In genomic region chr21:38721983-38722382, GRCh38 we compare ENCODE assay signal across 28 cellular contexts.
DNase-seq lines count a peak whose midpoint lies in the region; ATAC-seq and TF ChIP-seq lines count a peak whose summit lies in the region.
"Had no signal": no experiment of that assay in that cellular context is flagged by ENCODE, and none has a peak within 500 bp of the region (broad histone marks: within the 10 kb centered on the region; RNA-seq: fewer than 3 reads in every experiment).

No MANE protein-coding gene starts in this region.

- WGBS in gastroesophageal sphincter (ENCODE audit: low coverage in 1 of 2), 2 donors, result 90 to 92% methylated on average over 7 of the region's 8 CpGs

- peaks cover 0 to 25% (median 0%) of the 10 kb centered on the region in 3 donors for H3K9me3 ChIP-seq in gastroesophageal sphincter

- no peak overlapping the region for H3K4me3 Mint-ChIP-seq in activated T-cell treated with anti-CD3 and anti-CD28 coated beads, Interleukin-2, amount 50 U/mL, for 72 hours
- H3K4me3 Mint-ChIP-seq in activated CD4-positive, alpha-beta T cell treated with anti-CD3 and anti-CD28 coated beads, Interleukin-2, amount 10 ng/mL, durations not matched to agents 24 days and 14 days, result no peak overlapping the region
- H3K4me3 Mint-ChIP-seq: activated CD8-positive, alpha-beta memory T cell treated with anti-CD3 and anti-CD28 coated beads, Interleukin-2, amount 10 ng/mL, durations not matched to agents 7 days and 5 days; naive B cell had no signal

- TF ChIP-seq EP300 in gastroesophageal sphincter (IDR thresholded peaks at IDR 0.05), result no peak

- H3K36me3 Mint-ChIP-seq in activated T-cell treated with anti-CD3 and anti-CD28 coated beads, Interleukin-2, amount 50 U/mL, for 72 hours (ENCODE audit: insufficient read depth in 2 of 2), result peaks cover 6 to 12% of the 10 kb centered on the region in 2 donors
- no peaks in the 10 kb centered on the region for H3K36me3 Mint-ChIP-seq in activated CD4-positive, alpha-beta T cell treated with anti-CD3 and anti-CD28 coated beads, Interleukin-2, amount 10 ng/mL, durations not matched to agents 24 days and 14 days (ENCODE audit: low read depth)
- H3K36me3 Mint-ChIP-seq: activated CD8-positive, alpha-beta memory T cell treated with anti-CD3 and anti-CD28 coated beads, Interleukin-2, amount 10 ng/mL, durations not matched to agents 7 days and 5 days had no signal

- peaks cover 10 to 16% of the 10 kb centered on the region in 2 donors for H3K9me3 Mint-ChIP-seq in activated T-cell treated with anti-CD3 and anti-CD28 coated beads, Interleukin-2, amount 50 U/mL, for 72 hours
- peaks cover 4% of the 10 kb centered on the region for H3K9me3 Mint-ChIP-seq in activated CD4-positive, alpha-beta T cell treated with anti-CD3 and anti-CD28 coated beads, Interleukin-2, amount 10 ng/mL, durations not matched to agents 24 days and 14 days

- TF ChIP-seq POLR2A in gastroesophageal sphincter (IDR thresholded peaks at IDR 0.05), result no peak

- TF ChIP-seq CTCF in fibroblast of mammary gland (conservative IDR thresholded peaks at IDR 0.05; ENCODE audit: control insufficient read depth, insufficient read depth, low read depth, low read length), result no peak
- TF ChIP-seq CTCF in gastroesophageal sphincter (IDR thresholded peaks at IDR 0.05), result no peak

- intact Hi-C loops in activated CD4-positive, alpha-beta T cell treated with anti-CD3 and anti-CD28 coated beads, Interleukin-2, amount 10 ng/mL, durations not matched to agents 24 days and 14 days (cut with micrococcal nuclease), result no loop called here

- H3K4me3 ChIP-seq in fibroblast of mammary gland (ENCODE audit: control insufficient read depth, low read depth, low read length), result no peak overlapping the region
- H3K4me3 ChIP-seq in gastroesophageal sphincter, result no peak overlapping the region
- H3K4me3 ChIP-seq: K562, upper lobe of left lung had no signal

- H3K27ac Mint-ChIP-seq in activated T-cell treated with anti-CD3 and anti-CD28 coated beads, Interleukin-2, amount 50 U/mL, for 72 hours, result no peak overlapping the region
- no peak overlapping the region for H3K27ac Mint-ChIP-seq in activated CD4-positive, alpha-beta T cell treated with anti-CD3 and anti-CD28 coated beads, Interleukin-2, amount 10 ng/mL, durations not matched to agents 24 days and 14 days
- H3K27ac Mint-ChIP-seq: activated CD8-positive, alpha-beta memory T cell treated with anti-CD3 and anti-CD28 coated beads, Interleukin-2, amount 10 ng/mL, durations not matched to agents 7 days and 5 days had no signal

- H3K4me1 ChIP-seq in gastroesophageal sphincter, result no peaks in the 10 kb centered on the region
- H3K4me1 ChIP-seq: Caco-2, upper lobe of left lung had no signal

- DNase-seq in A172 (ENCODE audit: low spot score), result peak; percentile 18
- peak; percentile 22 for DNase-seq in GF-D8 (lab: John Stamatoyannopoulos, UW)
- peak; percentile 68 for DNase-seq in NCI-H226
- DNase-seq in fibroblast of mammary gland (ENCODE audit: low read depth), result peak; percentile 14
- no peak for DNase-seq in activated T-cell treated with anti-CD3 and anti-CD28 coated beads, Interleukin-2, amount 50 U/mL, for 72 hours
- DNase-seq in activated CD4-positive, alpha-beta T cell treated with anti-CD3 and anti-CD28 coated beads, Interleukin-2, amount 10 ng/mL, durations not matched to agents 24 days and 14 days, result no peak
- no peak for DNase-seq in Kasumi-1 (lab: John Stamatoyannopoulos, UW)
- DNase-seq: activated CD4-positive, alpha-beta T cell treated with anti-CD3 and anti-CD28 coated beads for 48 hours; activated CD8-positive, alpha-beta memory T cell treated with anti-CD3 and anti-CD28 coated beads, Interleukin-2, amount 10 ng/mL, durations not matched to agents 7 days and 5 days; activated naive CD4-positive, alpha-beta T cell treated with anti-CD3 and anti-CD28 coated beads, Interleukin-2, amount 50 U/mL, for 16 hours; anterior cingulate cortex; Caco-2; central memory CD4-positive, alpha-beta T cell; DMS79; head of caudate nucleus; mesendoderm; naive B cell; NCI-H1694 treated with DMSO at 0.1 percent for 48 hours; NCI-H2171 treated with DMSO at 0.1 percent for 48 hours; NCI-H526 treated with DMSO at 0.1 percent for 48 hours; occipital lobe; RPMI8226; small intestine; stimulated activated CD4-positive, alpha-beta T cell treated with anti-CD3 and anti-CD28 coated beads, Interleukin-1b, Interleukin-23, amount 100 ng/mL, for 48 hours; T-helper 2 cell; upper lobe of left lung had no signal

- no peaks in the 10 kb centered on the region for H3K36me3 ChIP-seq in gastroesophageal sphincter
- H3K36me3 ChIP-seq: upper lobe of left lung had no signal

- no peak for ATAC-seq in activated T-cell treated with anti-CD3 and anti-CD28 coated beads, Interleukin-2, amount 50 U/mL, for 72 hours (replicated peaks in 1 of 2)
- no peak for ATAC-seq in gastroesophageal sphincter
- ATAC-seq: activated CD8-positive, alpha-beta memory T cell treated with anti-CD3 and anti-CD28 coated beads, Interleukin-2, amount 10 ng/mL, durations not matched to agents 7 days and 5 days; K562 had no signal

- no peak overlapping the region for H3K27ac ChIP-seq in gastroesophageal sphincter
- H3K27ac ChIP-seq: upper lobe of left lung had no signal

- H3K4me1 Mint-ChIP-seq in activated T-cell treated with anti-CD3 and anti-CD28 coated beads, Interleukin-2, amount 50 U/mL, for 72 hours (ENCODE audit: low read depth), result no peaks in the 10 kb centered on the region
- no peaks in the 10 kb centered on the region for H3K4me1 Mint-ChIP-seq in activated CD4-positive, alpha-beta T cell treated with anti-CD3 and anti-CD28 coated beads, Interleukin-2, amount 10 ng/mL, durations not matched to agents 24 days and 14 days
- H3K4me1 Mint-ChIP-seq: activated CD8-positive, alpha-beta memory T cell treated with anti-CD3 and anti-CD28 coated beads, Interleukin-2, amount 10 ng/mL, durations not matched to agents 7 days and 5 days; naive B cell had no signal

- H3K27me3 ChIP-seq in gastroesophageal sphincter, result no peaks in the 10 kb centered on the region
- H3K27me3 ChIP-seq: upper lobe of left lung had no signal

- H3K27me3 Mint-ChIP-seq in activated T-cell treated with anti-CD3 and anti-CD28 coated beads, Interleukin-2, amount 50 U/mL, for 72 hours (ENCODE audit: low read depth), result no peaks in the 10 kb centered on the region
- peaks cover 9% of the 10 kb centered on the region for H3K27me3 Mint-ChIP-seq in activated CD4-positive, alpha-beta T cell treated with anti-CD3 and anti-CD28 coated beads, Interleukin-2, amount 10 ng/mL, durations not matched to agents 24 days and 14 days
- H3K27me3 Mint-ChIP-seq: activated CD8-positive, alpha-beta memory T cell treated with anti-CD3 and anti-CD28 coated beads, Interleukin-2, amount 10 ng/mL, durations not matched to agents 7 days and 5 days had no signal

Comparison
In these comparisons a context has a peak if more than half of its experiments do, and no peak if none do; other contexts are left out.
1. DNase-seq: peak in A172 (single experiment), GF-D8 (single experiment), NCI-H226 (single experiment) and fibroblast of mammary gland (single experiment); none in activated T-cell treated with anti-CD3 and anti-CD28 coated beads, Interleukin-2, amount 50 U/mL, for 72 hours (0 of 2), activated CD4-positive, alpha-beta T cell treated with anti-CD3 and anti-CD28 coated beads, Interleukin-2, amount 10 ng/mL, durations not matched to agents 24 days and 14 days (single experiment) and Kasumi-1 (0 of 2).